In the genomic region with DNA sequence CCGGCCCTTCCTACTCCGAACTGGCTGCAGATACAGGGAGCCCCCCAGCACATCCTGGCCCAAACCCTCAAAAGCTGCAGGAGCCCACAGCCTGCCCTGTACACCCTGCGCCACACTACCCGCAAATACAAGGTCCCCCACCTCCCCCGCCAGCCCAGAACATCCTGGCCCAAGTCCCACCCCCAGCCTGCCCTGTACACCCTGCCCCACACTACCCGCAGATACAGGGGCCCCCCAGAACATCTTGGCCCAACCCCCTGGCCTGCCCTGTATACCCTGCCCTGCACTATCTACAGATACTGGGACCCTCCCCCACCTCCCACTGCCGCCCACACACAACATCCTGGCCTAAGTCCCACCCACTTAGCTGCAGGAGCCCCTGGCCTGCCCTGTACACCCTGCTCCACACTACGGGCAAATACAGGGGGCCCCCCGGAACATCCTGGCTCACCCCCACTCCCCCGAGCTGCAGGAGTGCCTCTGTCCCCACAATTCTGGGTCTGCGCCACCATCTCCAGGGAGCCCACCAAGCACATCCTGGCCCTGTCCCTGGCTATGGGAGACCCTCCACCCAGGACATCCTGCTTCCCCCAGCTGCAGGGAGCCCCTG, we compare ENCODE assay signal across 11 cellular contexts. TPM values are rescaled to one million over a fixed set of nuclear protein-coding genes. Genes with fewer than 3 reads are reported as not detected.
DNase-seq lines count a peak whose midpoint lies in the region; ATAC-seq and TF ChIP-seq lines count a peak whose summit lies in the region.
"Had no signal": no experiment of that assay in that cellular context is flagged by ENCODE, and none has a peak within 500 bp of the region (broad histone marks: within the 10 kb centered on the region; RNA-seq: fewer than 3 reads in every experiment).

No MANE protein-coding gene starts in this region.

- H3K4me2 ChIP-seq in neural progenitor cell = peak overlapping the region; percentile 63

- TF ChIP-seq CTCF in CD14-positive monocyte (IDR thresholded peaks at IDR 0.05) (no peak), glutamatergic neuron (IDR thresholded peaks at IDR 0.05; ENCODE audit: partially characterized antibody, unreplicated experiment) (no peak), neural progenitor cell (IDR thresholded peaks at IDR 0.05) (no peak)

- H4K20me1 ChIP-seq in neural progenitor cell (ENCODE audit: low read depth) = peaks cover 97% of the 10 kb centered on the region

- DNase-seq in CD14-positive monocyte (ENCODE audit: low spot score) = peak; percentile 44
- no peak for DNase-seq in NT2/D1 (ENCODE audit: low read depth, low spot score)
- peak; percentile 14 for DNase-seq in glutamatergic neuron
- no peak for DNase-seq in neural progenitor cell (ENCODE audit: low spot score)
- no peak for DNase-seq in inferior parietal cortex (ENCODE audit: extremely low spot score)
- DNase-seq: DMS 273 treated with DMSO at 0.1 percent for 48 hours; NK-92 treated with Interleukin-12 subunit alpha and Interleukin-12 subunit beta, amount 100 ng/mL, for 24 hours; occipital lobe had no signal

- H3K27ac ChIP-seq in neural progenitor cell = peak overlapping the region; percentile 53

- H3K4me3 ChIP-seq in NT2/D1 (ENCODE audit: insufficient read length, low read depth) (no peak overlapping the region), neural progenitor cell (peak overlapping the region; percentile 24)

- intact Hi-C loops in CD14-positive monocyte (cut with micrococcal nuclease) = loop anchor here (5.0 to 10.0 kb wide), 3 partner anchors 38 to 49 kb away; no protein-coding TSS in a partner anchor

- H3K27ac Mint-ChIP-seq in CD14-positive monocyte = peak overlapping the region in 5 of 7 donors; percentile 86 to 97 (median 90)
- H3K27ac Mint-ChIP-seq in glutamatergic neuron (ENCODE audit: unreplicated experiment) = no peak overlapping the region
- H3K27ac Mint-ChIP-seq in neural progenitor cell = no peak overlapping the region

- H3K4me3 Mint-ChIP-seq in CD14-positive monocyte (no peak overlapping the region), glutamatergic neuron (ENCODE audit: unreplicated experiment) (no peak overlapping the region), neural progenitor cell (no peak overlapping the region)

- H3K9me3 ChIP-seq in NT2/D1 (ENCODE audit: insufficient read depth, low read length) (no peaks in the 10 kb centered on the region), neural progenitor cell (ENCODE audit: low read depth) (no peaks in the 10 kb centered on the region)

- H3K4me1 ChIP-seq in NT2/D1 (ENCODE audit: insufficient read depth, insufficient read length) (peaks cover 49% of the 10 kb centered on the region), neural progenitor cell (peaks cover 20% of the 10 kb centered on the region)

- H3K27me3 Mint-ChIP-seq in CD14-positive monocyte (ENCODE audit: low read depth in 3 of 3) (peaks cover 0 to 4% (median 0%) of the 10 kb centered on the region in 3 donors), glutamatergic neuron (ENCODE audit: unreplicated experiment) (peaks cover 4% of the 10 kb centered on the region), neural progenitor cell (ENCODE audit: insufficient read depth, low read depth) (no peaks in the 10 kb centered on the region)

- H3K9ac ChIP-seq in NT2/D1 (ENCODE audit: insufficient read length, low read depth) = peak overlapping the region; percentile 64
- no peak overlapping the region for H3K9ac ChIP-seq in neural progenitor cell

- H2AFZ ChIP-seq in neural progenitor cell (replicated peaks) = no peak overlapping the region

- H3K36me3 ChIP-seq in NT2/D1 (ENCODE audit: insufficient read depth, insufficient read length, low read length) (peaks cover 79% of the 10 kb centered on the region), neural progenitor cell (no peaks in the 10 kb centered on the region)

- H3K27me3 ChIP-seq in NT2/D1 (ENCODE audit: insufficient read depth, insufficient read length) (no peaks in the 10 kb centered on the region), neural progenitor cell (no peaks in the 10 kb centered on the region)

- H3F3A ChIP-seq in neural progenitor cell (ENCODE audit: low read depth) = peaks cover 13% of the 10 kb centered on the region

- H3K36me3 Mint-ChIP-seq in CD14-positive monocyte = peaks cover 56 to 69% of the 10 kb centered on the region in 2 donors
- H3K36me3 Mint-ChIP-seq in glutamatergic neuron (ENCODE audit: unreplicated experiment) = peaks cover 3% of the 10 kb centered on the region
- peaks cover 14% of the 10 kb centered on the region for H3K36me3 Mint-ChIP-seq in neural progenitor cell

- ATAC-seq in GM19463 (IDR thresholded peaks at IDR 0.05; ENCODE audit: unreplicated experiment) = no peak
- ATAC-seq in GM21515 (IDR thresholded peaks at IDR 0.05; ENCODE audit: unreplicated experiment) = no peak
- no peak for ATAC-seq in HG02981 (IDR thresholded peaks at IDR 0.05; ENCODE audit: unreplicated experiment)

- no peaks in the 10 kb centered on the region for H3K9me3 Mint-ChIP-seq in CD14-positive monocyte
- peaks cover 5% of the 10 kb centered on the region for H3K9me3 Mint-ChIP-seq in glutamatergic neuron (ENCODE audit: unreplicated experiment)
- no peaks in the 10 kb centered on the region for H3K9me3 Mint-ChIP-seq in neural progenitor cell

- H3K79me2 ChIP-seq in neural progenitor cell (ENCODE audit: low read depth) = peaks cover 90% of the 10 kb centered on the region

- peaks cover 55% of the 10 kb centered on the region for H3K4me1 Mint-ChIP-seq in CD14-positive monocyte
- peaks cover 16% of the 10 kb centered on the region for H3K4me1 Mint-ChIP-seq in glutamatergic neuron (ENCODE audit: low read depth, unreplicated experiment)
- peaks cover 33% of the 10 kb centered on the region for H3K4me1 Mint-ChIP-seq in neural progenitor cell

RNA-seq across cellular contexts. Expression of a gene that starts 8.3 kb away (rescaled TPM):
- polyA plus RNA-seq in CD14-positive monocyte = 10 to 100 TPM; 34.1 to 34.8 TPM
- total RNA-seq in glutamatergic neuron (ENCODE audit: unreplicated experiment) (113 TPM), neural progenitor cell (ENCODE audit: low replicate concordance) (76.5 and 108 TPM in 2 replicates)

Comparison
In these comparisons a context has a peak if more than half of its experiments do, and no peak if none do; other contexts are left out.
1. DNase-seq: peak in CD14-positive monocyte (single experiment) and glutamatergic neuron (single experiment); none in NT2/D1 (single experiment), neural progenitor cell (single experiment) and inferior parietal cortex (single experiment).
2. H3K27ac Mint-ChIP-seq: peak in CD14-positive monocyte (5 of 7); none in glutamatergic neuron (single experiment) and neural progenitor cell (single experiment).